ENCODE assay signal across 8 cellular contexts in genomic region chr1:112955678-112956502, GRCh38. TPM values are rescaled to one million over a fixed set of nuclear protein-coding genes. Genes with fewer than 3 reads are reported as not detected.
DNase-seq lines count a peak whose midpoint lies in the region; ATAC-seq and TF ChIP-seq lines count a peak whose summit lies in the region.

Gene SLC16A1 (minus strand): TSS chr1:112956196. CDS start chr1:112929308, 26,888 bp downstream.

- TF ChIP-seq CTCF in chondrocyte (IDR thresholded peaks at IDR 0.05), result peak; percentile 65

- H3K4me1 ChIP-seq in BLaER1, result peaks cover 54% of the 10 kb centered on the region

- peak within 1 kb of the TSS; percentile 91 for H3K27ac ChIP-seq in BLaER1
- peak within 1 kb of the TSS; percentile 97 for H3K27ac ChIP-seq in layer of hippocampus (ENCODE audit: low read depth, low read length)

- peaks cover 1% of the 10 kb centered on the region for H3K36me3 Mint-ChIP-seq in chondrocyte (ENCODE audit: low read depth)

- peak within 1 kb of the TSS; percentile 89 for H3K4me3 Mint-ChIP-seq in chondrocyte (ENCODE audit: unreplicated experiment)

- peak; percentile 56 for DNase-seq in GM19240 (ENCODE audit: insufficient read length, low spot score)
- DNase-seq in NCI-H510A treated with DMSO at 0.1 percent for 48 hours (lab: John Stamatoyannopoulos, UW), result peak; percentile 89
- peak; percentile 86 to 89 for DNase-seq in activated CD4-positive, alpha-beta T cell treated with anti-CD3 and anti-CD28 coated beads for 24 hours (ENCODE audit: low read depth in 2 of 2)
- peak; percentile 98 for DNase-seq in chondrocyte (ENCODE audit: low spot score)
- DNase-seq in stimulated activated CD4-positive, alpha-beta T cell treated with anti-CD3 and anti-CD28 coated beads, Interleukin-1b, Interleukin-23, amount 100 ng/mL, for 24 hours (ENCODE audit: low read depth in 4 of 4, low spot score in 1 of 4), result peak; percentile 71 to 92 (median 86)

- ATAC-seq in HG03457 (IDR thresholded peaks at IDR 0.05; ENCODE audit: unreplicated experiment), result peak; percentile 56

- peaks cover 47% of the 10 kb centered on the region for H4K20me1 ChIP-seq in BLaER1

- H3K9ac ChIP-seq in BLaER1, result peak within 1 kb of the TSS; percentile 92

- peaks cover 15% of the 10 kb centered on the region for H3K36me3 ChIP-seq in BLaER1

- peak within 1 kb of the TSS; percentile 84 for H3K4me3 ChIP-seq in BLaER1

- no peaks in the 10 kb centered on the region for H3K9me3 ChIP-seq in BLaER1

- H3K27ac Mint-ChIP-seq in chondrocyte (ENCODE audit: unreplicated experiment), result peak within 1 kb of the TSS; percentile 98

- H3K4me1 Mint-ChIP-seq in chondrocyte (ENCODE audit: low read depth), result peaks cover 63% of the 10 kb centered on the region

- H3K27me3 Mint-ChIP-seq in chondrocyte (ENCODE audit: low read depth), result no peaks in the 10 kb centered on the region

- H3K4me2 ChIP-seq in BLaER1, result peak within 1 kb of the TSS; percentile 90

- H3K27me3 ChIP-seq in BLaER1 (no peaks in the 10 kb centered on the region), layer of hippocampus (ENCODE audit: control insufficient read depth, insufficient read depth, low read length) (no peaks in the 10 kb centered on the region)

- H3K9me3 Mint-ChIP-seq in chondrocyte (ENCODE audit: low read depth), result no peaks in the 10 kb centered on the region

RNA-seq across cellular contexts. Expression of gene SLC16A1, which starts in this region (rescaled TPM):
- 58.1 to 68.1 TPM (median 63.1 TPM) in 3 replicates for total RNA-seq in chondrocyte

Comparison
In these comparisons a context has a peak if more than half of its experiments do, and no peak if none do; other contexts are left out.
1. Peak in every context shown above with its lines: DNase-seq, ATAC-seq, H3K4me3 ChIP-seq and H3K27ac ChIP-seq.